ENCODE assay signal across 8 cellular contexts in genomic region chr3:197791120-197792018, GRCh38. TPM values are rescaled to one million over a fixed set of nuclear protein-coding genes. Genes with fewer than 3 reads are reported as not detected.
A peak's percentile ranks its signal among the peaks of the same experiment; 100 is the strongest.
DNase-seq lines count a peak whose midpoint lies in the region; ATAC-seq and TF ChIP-seq lines count a peak whose summit lies in the region.

TSS of gene LRCH3 (plus strand) at chr3:197791254. CDS start at chr3:197791279, 25 bp downstream.

- no peaks in the 10 kb centered on the region for H3K9me3 ChIP-seq in right atrium auricular region
- no peaks in the 10 kb centered on the region for H3K9me3 ChIP-seq in psoas muscle

- 0 to 1% (median 0%) methylated on average over 71 to 90 of the region's 90 CpGs for whole genome bisulfite sequencing in psoas muscle, 3 donors
- WGBS in urinary bladder: under 1% methylated on average over 90 of the region's 90 CpGs

- peak; percentile 92 for TF ChIP-seq POLR2A in GM15510 (IDR thresholded peaks at IDR 0.05; ENCODE audit: borderline replicate concordance, extremely low read depth, insufficient read length)

- peak within 1 kb of the TSS; percentile 92 for H3K27ac ChIP-seq in angular gyrus (ENCODE audit: low read depth, low read length)
- peak within 1 kb of the TSS; percentile 93 to 98 for H3K27ac ChIP-seq in right atrium auricular region
- H3K27ac ChIP-seq in psoas muscle: peak within 1 kb of the TSS; percentile 94
- peak within 1 kb of the TSS; percentile 100 for H3K27ac ChIP-seq in urinary bladder (ENCODE audit: low read depth)

- H3K36me3 ChIP-seq in right atrium auricular region (no peaks in the 10 kb centered on the region), psoas muscle (ENCODE audit: insufficient read depth in 1 of 2, low read depth in 1 of 2) (peaks cover 0 to 26% of the 10 kb centered on the region in 2 donors), urinary bladder (ENCODE audit: insufficient read depth) (no peaks in the 10 kb centered on the region)

- H3K27me3 ChIP-seq in right atrium auricular region (no peaks in the 10 kb centered on the region), psoas muscle (ENCODE audit: insufficient read depth in 3 of 3, low read length in 2 of 3) (no peaks in the 10 kb centered on the region)

- TF ChIP-seq CTCF in right atrium auricular region (IDR thresholded peaks at IDR 0.05) (no peak), psoas muscle (IDR thresholded peaks at IDR 0.05) (no peak)

- peak; percentile 62 for DNase-seq in NCI-H1694 (lab: John Stamatoyannopoulos, UW)
- peak; percentile 72 for DNase-seq in right atrium auricular region (ENCODE audit: low spot score)
- DNase-seq in psoas muscle: peak; percentile 85 to 90

- peak; percentile 87 for ATAC-seq in HG02763 (IDR thresholded peaks at IDR 0.05; ENCODE audit: unreplicated experiment)
- ATAC-seq in psoas muscle: peak; percentile 81 to 89 (median 86)

- H3K4me1 ChIP-seq in right atrium auricular region (peaks cover 0 to 28% of the 10 kb centered on the region in 2 donors), psoas muscle (peaks cover 31% of the 10 kb centered on the region), urinary bladder (ENCODE audit: insufficient read depth) (peaks cover 3% of the 10 kb centered on the region)

- intact Hi-C loops in T-helper 2 cell treated with Interferon-gamma antibody and Interleukin-4, amounts not matched to agents 100 ng/mL and 5 ng/mL, for 36 hours (cut with micrococcal nuclease): loop anchor here (2.0 to 5.0 kb wide), 6 partner anchors 41 to 789 kb away; partner anchors contain the start of gene RUBCN
- intact Hi-C loops in psoas muscle (cut with DNase I): loop anchor here (2.0 to 5.0 kb wide), 3 partner anchors 33 to 79 kb away; no protein-coding TSS in a partner anchor

- H3K4me3 ChIP-seq in right atrium auricular region (peak within 1 kb of the TSS; percentile 75 to 80), psoas muscle (peak within 1 kb of the TSS; percentile 81), urinary bladder (ENCODE audit: low read depth, low read length) (peak within 1 kb of the TSS; percentile 93)

RNA-seq across cellular contexts. Expression of gene LRCH3, which starts in this region (rescaled TPM):
- 54.4 and 57.9 TPM in 2 replicates for total RNA-seq in T-helper 2 cell treated with Interferon-gamma antibody and Interleukin-4, amounts not matched to agents 100 ng/mL and 5 ng/mL, for 36 hours
- total RNA-seq in right atrium auricular region (10 to 100 TPM; 22.2 to 23.4 TPM), psoas muscle (10 to 100 TPM; 16.9 to 29.5 (median 25.0) TPM), urinary bladder (138 TPM)
- polyA plus RNA-seq in psoas muscle (10 to 100 TPM in 2 of 3 donors, 1 to 10 TPM in 1; 7.0 to 13.8 (median 11.5) TPM), urinary bladder (21.1 TPM)

Comparison
In these comparisons a context has a peak if more than half of its experiments do, and no peak if none do; other contexts are left out.
1. Peak in every context shown above with its lines: DNase-seq, ATAC-seq, H3K4me3 ChIP-seq and H3K27ac ChIP-seq.